8 cellular contexts compared by ENCODE assay signal in the genomic region with DNA sequence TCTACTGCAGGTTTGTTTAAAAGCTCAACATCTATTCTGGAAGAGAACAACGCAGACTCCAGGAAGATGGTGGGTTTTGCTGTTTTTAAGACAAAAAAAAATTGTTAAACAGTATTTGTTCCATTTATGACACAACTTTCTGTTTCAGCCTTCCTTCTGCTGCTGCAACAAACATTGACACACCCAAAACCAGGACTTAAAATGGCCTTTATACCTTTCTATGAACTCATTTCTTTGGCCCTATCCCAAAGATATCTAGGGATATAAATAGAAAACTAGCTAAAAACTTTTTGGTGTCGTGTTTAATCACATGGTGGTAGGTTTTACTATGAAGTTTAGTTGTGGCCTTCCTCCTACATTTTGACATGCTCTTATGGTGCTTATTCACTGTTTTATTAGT. TPM values are rescaled to one million over a fixed set of nuclear protein-coding genes. Genes with fewer than 3 reads are reported as not detected.
DNase-seq lines count a peak whose midpoint lies in the region; ATAC-seq and TF ChIP-seq lines count a peak whose summit lies in the region.

No MANE protein-coding gene starts in this region.

- peak overlapping the region; percentile 57; the same call in 1 of the 2 replicates for H3K4me3 ChIP-seq in GM12865 (ENCODE audit: low read depth, low read length)

- no peaks in the 10 kb centered on the region for H3K9me3 Mint-ChIP-seq in activated CD8-positive, alpha-beta T cell treated with anti-CD3 and anti-CD28 coated beads, Interleukin-2, amount 10 ng/mL, durations not matched to agents 7 days and 5 days (ENCODE audit: insufficient read depth)
- H3K9me3 Mint-ChIP-seq in mesothelial cell of epicardium = peaks cover 5% of the 10 kb centered on the region

- H3K36me3 Mint-ChIP-seq in activated CD8-positive, alpha-beta T cell treated with anti-CD3 and anti-CD28 coated beads, Interleukin-2, amount 10 ng/mL, durations not matched to agents 7 days and 5 days (ENCODE audit: low read depth) = peaks cover 8% of the 10 kb centered on the region
- H3K36me3 Mint-ChIP-seq in mesothelial cell of epicardium = no peaks in the 10 kb centered on the region

- CTCF ChIA-PET in activated CD8-positive, alpha-beta T cell treated with anti-CD3 and anti-CD28 coated beads, Interleukin-2, amount 10 ng/mL, durations not matched to agents 7 days and 5 days (lab: Charles Lee) = interaction anchor here (0.8 to 2.1 kb wide), 5 partner anchors 11 to 79 kb away, joined by 3 to 20 read pairs (median 3); no protein-coding TSS in a partner anchor

- DNase-seq in GM12865 (ENCODE audit: low read depth) = peak; percentile 38
- no peak for DNase-seq in activated CD8-positive, alpha-beta T cell treated with anti-CD3 and anti-CD28 coated beads, Interleukin-2, amount 10 ng/mL, durations not matched to agents 7 days and 5 days
- DNase-seq in mesothelial cell of epicardium (ENCODE audit: low spot score in 2 of 2, unreplicated experiment in 2 of 2) = no peak
- DNase-seq in NCI-H2171 treated with DMSO at 0.1 percent for 48 hours (lab: John Stamatoyannopoulos, UW) = no peak
- DNase-seq in GDM1 (lab: John Stamatoyannopoulos, UW) = no peak

- ATAC-seq in HG02840 (IDR thresholded peaks at IDR 0.05; ENCODE audit: low FRiP score, unreplicated experiment) (peak; percentile 5), GM21515 (IDR thresholded peaks at IDR 0.05; ENCODE audit: unreplicated experiment) (no peak), GM19455 (IDR thresholded peaks at IDR 0.05; ENCODE audit: unreplicated experiment) (no peak)
- ATAC-seq in activated CD8-positive, alpha-beta T cell treated with anti-CD3 and anti-CD28 coated beads, Interleukin-2, amount 10 ng/mL, durations not matched to agents 7 days and 5 days = no peak

- H3K27me3 Mint-ChIP-seq in activated CD8-positive, alpha-beta T cell treated with anti-CD3 and anti-CD28 coated beads, Interleukin-2, amount 10 ng/mL, durations not matched to agents 7 days and 5 days (ENCODE audit: low read depth) = peaks cover 23% of the 10 kb centered on the region
- peaks cover 55% of the 10 kb centered on the region for H3K27me3 Mint-ChIP-seq in mesothelial cell of epicardium (ENCODE audit: low read depth)

- H3K4me1 Mint-ChIP-seq in activated CD8-positive, alpha-beta T cell treated with anti-CD3 and anti-CD28 coated beads, Interleukin-2, amount 10 ng/mL, durations not matched to agents 7 days and 5 days (ENCODE audit: low read depth) = peaks cover 43% of the 10 kb centered on the region
- peaks cover 23% of the 10 kb centered on the region for H3K4me1 Mint-ChIP-seq in mesothelial cell of epicardium

- peak overlapping the region; percentile 88 for H3K4me3 Mint-ChIP-seq in activated CD8-positive, alpha-beta T cell treated with anti-CD3 and anti-CD28 coated beads, Interleukin-2, amount 10 ng/mL, durations not matched to agents 7 days and 5 days
- peak overlapping the region; percentile 93 for H3K4me3 Mint-ChIP-seq in mesothelial cell of epicardium

- TF ChIP-seq CTCF in GM12865 (IDR thresholded peaks at IDR 0.05; ENCODE audit: insufficient read depth, low read depth, low read length, missing control alignments) (no peak), mesothelial cell of epicardium (IDR thresholded peaks at IDR 0.05; ENCODE audit: unreplicated experiment) (no peak)

- H3K27ac Mint-ChIP-seq in activated CD8-positive, alpha-beta T cell treated with anti-CD3 and anti-CD28 coated beads, Interleukin-2, amount 10 ng/mL, durations not matched to agents 7 days and 5 days = peak overlapping the region; percentile 95
- no peak overlapping the region for H3K27ac Mint-ChIP-seq in mesothelial cell of epicardium

- POLR2A ChIA-PET in activated CD8-positive, alpha-beta T cell treated with anti-CD3 and anti-CD28 coated beads, Interleukin-2, amount 10 ng/mL, durations not matched to agents 7 days and 5 days (lab: Charles Lee) = interaction anchor here (1.3 kb wide), 1 partner anchor 18 kb away, joined by 4 read pairs; no protein-coding TSS in a partner anchor

RNA-seq across cellular contexts. Expression of a gene that starts 1.0 kb away (rescaled TPM):
- 1 to 10 TPM; 5.8 to 6.2 TPM for total RNA-seq in activated CD8-positive, alpha-beta T cell treated with anti-CD3 and anti-CD28 coated beads, Interleukin-2, amount 10 ng/mL, durations not matched to agents 7 days and 5 days
- 8.2 to 10.1 TPM (median 8.3 TPM) in 3 replicates for total RNA-seq in mesothelial cell of epicardium
